In genomic region chr1:64595871-64596515, GRCh38 we compare ENCODE assay signal across 19 cellular contexts.
DNase-seq lines count a peak whose midpoint lies in the region; ATAC-seq and TF ChIP-seq lines count a peak whose summit lies in the region.
"Had no signal": no experiment of that assay in that cellular context is flagged by ENCODE, and none has a peak within 500 bp of the region (broad histone marks: within the 10 kb centered on the region; RNA-seq: fewer than 3 reads in every experiment).

No MANE protein-coding gene starts in this region.

- H3K36me3 ChIP-seq in HUES64 (ENCODE audit: insufficient read depth, low read length) (peaks cover 15% of the 10 kb centered on the region; the same call in 1 of the 2 replicates), ectodermal cell (ENCODE audit: control insufficient read depth, insufficient read depth, low read length) (peaks cover 3% of the 10 kb centered on the region), neural cell (ENCODE audit: insufficient read depth, low read length) (no peaks in the 10 kb centered on the region)
- H3K36me3 ChIP-seq: stomach had no signal

- no peaks in the 10 kb centered on the region for H3K9me2 ChIP-seq in neural cell (ENCODE audit: insufficient read depth, low read length)
- H3K9me2 ChIP-seq: SK-N-SH had no signal

- H3K9ac ChIP-seq in HUES64 (ENCODE audit: low read depth, low read length) (no peak overlapping the region), neural cell (ENCODE audit: low read length) (peak overlapping the region; percentile 25)
- H3K9ac ChIP-seq: KMS-11, SK-N-SH had no signal

- TF ChIP-seq RAD21 in neural cell (conservative IDR thresholded peaks at IDR 0.05) = no peak

- TF ChIP-seq CTCF in neural cell (IDR thresholded peaks at IDR 0.05; ENCODE audit: poor library complexity, severe bottlenecking) = no peak

- no peak overlapping the region for H2AFZ ChIP-seq in neural cell (ENCODE audit: low read depth, low read length)

- peak; percentile 16 for DNase-seq in DMS 273 (lab: John Stamatoyannopoulos, UW; ENCODE audit: unreplicated experiment)
- DNase-seq in NCI-H526 treated with DMSO at 0.1 percent for 48 hours (lab: John Stamatoyannopoulos, UW) = no peak
- no peak for DNase-seq in UCSD-AML1 (lab: John Stamatoyannopoulos, UW; ENCODE audit: unreplicated experiment)
- DNase-seq: activated effector memory CD4-positive, alpha-beta T cell treated with Interleukin-2 at 50 U/mL for 16 hours; amygdala; hippocampal formation; mucosa of descending colon; NCI-H1105 treated with DMSO at 0.1 percent for 48 hours; NCI-H345; nucleus accumbens; PC-3; SK-N-SH; stimulated activated CD4-positive, alpha-beta T cell treated with anti-CD3 and anti-CD28 coated beads, Interleukin-2, amount 100 ng/mL, for 24 hours; stomach had no signal

- H3K27ac ChIP-seq in HUES64 (ENCODE audit: low read depth, low read length) (peak overlapping the region; percentile 53), ectodermal cell (ENCODE audit: insufficient read depth, low read depth, low read length, poor library complexity, severe bottlenecking) (peak overlapping the region; percentile 39), neural cell (ENCODE audit: low read length) (peak overlapping the region; percentile 57)
- H3K27ac ChIP-seq: KMS-11 had no signal

- TF ChIP-seq EP300 in neural cell (conservative IDR thresholded peaks at IDR 0.05; ENCODE audit: poor library complexity, severe bottlenecking) = no peak

- no peaks in the 10 kb centered on the region for H3K9me3 ChIP-seq in HUES64 (ENCODE audit: insufficient read depth, low read depth, low read length)
- H3K9me3 ChIP-seq in ectodermal cell (ENCODE audit: control insufficient read depth, low read length) = no peaks in the 10 kb centered on the region
- H3K9me3 ChIP-seq in neural cell (ENCODE audit: low read length) = no peaks in the 10 kb centered on the region
- H3K9me3 ChIP-seq: mucosa of descending colon, SK-N-SH, stomach had no signal

- H3K79me2 ChIP-seq in neural cell (replicated peaks; ENCODE audit: insufficient read depth, low read length) = no peaks in the 10 kb centered on the region

- H3K4me3 ChIP-seq in HUES64 (ENCODE audit: low read length) (no peak overlapping the region), ectodermal cell (ENCODE audit: insufficient read depth, low read depth, low read length) (no peak overlapping the region), neural cell (ENCODE audit: low read length) (peak overlapping the region; percentile 36)
- H3K4me3 ChIP-seq: mucosa of descending colon, stomach had no signal

- no peaks in the 10 kb centered on the region for H4K20me1 ChIP-seq in neural cell (ENCODE audit: insufficient read depth)

- peaks cover 44% of the 10 kb centered on the region for H3K4me1 ChIP-seq in HUES64 (ENCODE audit: insufficient read depth, low read length)
- H3K4me1 ChIP-seq in ectodermal cell (ENCODE audit: control insufficient read depth, insufficient read depth, low read length) = peaks cover 45% of the 10 kb centered on the region

- no peak overlapping the region for H3K4me2 ChIP-seq in neural cell (ENCODE audit: low read length)
- H3K4me2 ChIP-seq: KMS-11, SK-N-SH had no signal

- no peaks in the 10 kb centered on the region for H3F3A ChIP-seq in neural cell (ENCODE audit: insufficient read depth, low read length, poor library complexity, severe bottlenecking)

- H3K27me3 ChIP-seq in HUES64 (ENCODE audit: insufficient read depth, low read length) = no peaks in the 10 kb centered on the region
- no peaks in the 10 kb centered on the region for H3K27me3 ChIP-seq in ectodermal cell (ENCODE audit: control insufficient read depth, insufficient read depth, low read length, poor library complexity, severe bottlenecking)
- H3K27me3 ChIP-seq in neural cell (ENCODE audit: insufficient read depth, low read depth, low read length) = no peaks in the 10 kb centered on the region
- H3K27me3 ChIP-seq: stomach had no signal

- ATAC-seq in GM21367 (IDR thresholded peaks at IDR 0.05; ENCODE audit: unreplicated experiment) = no peak
- ATAC-seq: mucosa of descending colon, PC-3 had no signal

- WGBS in HUES64 = 82% methylated on average over 5 of the region's 5 CpGs
- 80 to 89% methylated on average over 4 to 5 of the region's 5 CpGs for WGBS in ectodermal cell, 2 experiments

TF ChIP-seq in neural cell, 6 proteins besides CTCF, POLR2A, EP300 and RAD21:
- TF ChIP-seq REST (IDR thresholded peaks at IDR 0.05; ENCODE audit: borderline replicate concordance) (no peak), MXI1 (conservative IDR thresholded peaks at IDR 0.05; ENCODE audit: poor library complexity, severe bottlenecking) (no peak), EZH2 (IDR thresholded peaks at IDR 0.05; ENCODE audit: borderline replicate concordance, insufficient read depth, low read length, poor library complexity, severe bottlenecking) (no peak), SMC3 (conservative IDR thresholded peaks at IDR 0.05; ENCODE audit: poor library complexity) (no peak), POLR2AphosphoS5 (IDR thresholded peaks at IDR 0.05) (no peak), TAF1 (IDR thresholded peaks at IDR 0.05; ENCODE audit: low read depth) (no peak)
